In genomic region chr7:104328970-104329825, GRCh38 we compare ENCODE assay signal across 9 cellular contexts. TPM values are rescaled to one million over a fixed set of nuclear protein-coding genes. Genes with fewer than 3 reads are reported as not detected.
DNase-seq lines count a peak whose midpoint lies in the region; ATAC-seq and TF ChIP-seq lines count a peak whose summit lies in the region.
"Had no signal": no experiment of that assay in that cellular context is flagged by ENCODE, and none has a peak within 500 bp of the region (broad histone marks: within the 10 kb centered on the region; RNA-seq: fewer than 3 reads in every experiment).

No MANE protein-coding gene starts in this region.

- H4K91ac ChIP-seq in IMR-90 (ENCODE audit: insufficient read depth, low read depth, low read length): no peak overlapping the region

- no peaks in the 10 kb centered on the region for H3K36me3 Mint-ChIP-seq in CD8-positive, alpha-beta T cell
- peaks cover 0 to 2% of the 10 kb centered on the region in 2 donors for H3K36me3 Mint-ChIP-seq in CD14-positive monocyte

- no peak overlapping the region for H3K4ac ChIP-seq in IMR-90 (ENCODE audit: low read depth, low read length)

- H3K27ac ChIP-seq in CD8-positive, alpha-beta T cell (ENCODE audit: low read depth, low read length): no peak overlapping the region
- no peak overlapping the region for H3K27ac ChIP-seq in IMR-90 (ENCODE audit: insufficient read depth, low read length)

- no peak overlapping the region for H3K18ac ChIP-seq in IMR-90 (ENCODE audit: low read depth, low read length)

- no peaks in the 10 kb centered on the region for H3K36me3 ChIP-seq in CD8-positive, alpha-beta T cell (ENCODE audit: insufficient read depth, low read length)
- no peaks in the 10 kb centered on the region for H3K36me3 ChIP-seq in IMR-90 (ENCODE audit: control insufficient read depth, insufficient read depth, low read length)
- H3K36me3 ChIP-seq in neuron (ENCODE audit: insufficient read depth, low read length): no peaks in the 10 kb centered on the region

- no peak for TF ChIP-seq CTCF in CD8-positive, alpha-beta T cell (IDR thresholded peaks at IDR 0.05)
- no peak for TF ChIP-seq CTCF in IMR-90 (conservative IDR thresholded peaks at IDR 0.05; ENCODE audit: low read depth, low read length)
- no peak for TF ChIP-seq CTCF in CD14-positive monocyte (IDR thresholded peaks at IDR 0.05)

- no peak overlapping the region for H2BK15ac ChIP-seq in IMR-90 (ENCODE audit: low read depth, low read length)

- no peak overlapping the region for H2BK5ac ChIP-seq in IMR-90 (ENCODE audit: low read depth, low read length, poor library complexity, severe bottlenecking)

- H2AK9ac ChIP-seq in IMR-90 (replicated peaks; ENCODE audit: low read depth, low read length, poor library complexity): no peak overlapping the region

- WGBS in IMR-90 (ENCODE audit: extremely low coverage in 2 of 2, insufficient read length in 1 of 2), 2 experiments: 2% methylated on average over 20 of the region's 59 CpGs; no CpG with 5 or more reads in 1 of the 2 experiments

- no peak for TF ChIP-seq POLR2A in IMR-90 (IDR thresholded peaks at IDR 0.05; ENCODE audit: low read depth, low read length)

- in situ Hi-C loops in IMR-90 (cut with MboI; ENCODE audit: low sequenced_read_pairs): no loop called here

- no peak overlapping the region for H3K56ac ChIP-seq in IMR-90 (ENCODE audit: extremely low read depth, insufficient read depth, low read length)

- H4K5ac ChIP-seq in IMR-90 (ENCODE audit: low read depth, low read length): no peak overlapping the region

- peak overlapping the region; percentile 71; the same call in 1 of the 2 replicates for H3K4me2 ChIP-seq in IMR-90 (ENCODE audit: low read depth, low read length)

- H3K4me1 ChIP-seq in CD8-positive, alpha-beta T cell (ENCODE audit: insufficient read depth, low read length): no peaks in the 10 kb centered on the region
- H3K4me1 ChIP-seq in IMR-90 (ENCODE audit: control insufficient read depth, insufficient read depth, low read length): peaks cover 2% of the 10 kb centered on the region; the same call in 1 of the 2 replicates
- H3K4me1 ChIP-seq in neuron (ENCODE audit: insufficient read depth, low read length): peaks cover 12% of the 10 kb centered on the region

- no peak for DNase-seq in CD8-positive, alpha-beta T cell
- DNase-seq in IMR-90 (no peak), cerebellum (ENCODE audit: low spot score) (peak; percentile 6), NK-92 (lab: John Stamatoyannopoulos, UW; ENCODE audit: unreplicated experiment) (no peak), retina (no peak), CD14-positive monocyte (ENCODE audit: low spot score) (no peak)
- DNase-seq: stimulated activated CD4-positive, alpha-beta T cell treated with anti-CD3 and anti-CD28 coated beads, Interleukin-4, amount 100 ng/mL, for 4 hours had no signal

- no peak overlapping the region for H3K27ac Mint-ChIP-seq in CD8-positive, alpha-beta T cell
- no peak overlapping the region for H3K27ac Mint-ChIP-seq in CD14-positive monocyte

- no peak for TF ChIP-seq RAD21 in IMR-90 (IDR thresholded peaks at IDR 0.05; ENCODE audit: low read length)

- no TSS peak for BruUV-seq in IMR-90 (replicated peaks; lab: Mats Ljungman, UMichigan)

- dilution Hi-C loops in IMR-90 (cut with HindIII; ENCODE audit: low sequenced_read_pairs, unreplicated experiment): no loop called here

- no peak overlapping the region for H2AK5ac ChIP-seq in IMR-90 (ENCODE audit: low read depth, low read length)

- H3K79me1 ChIP-seq in IMR-90 (ENCODE audit: low read depth in 1 of 2, low read length in 2 of 2): no peaks in the 10 kb centered on the region

- peaks cover 41% of the 10 kb centered on the region for H3K27me3 Mint-ChIP-seq in CD8-positive, alpha-beta T cell (ENCODE audit: low read depth)
- peaks cover 39 to 60% (median 46%) of the 10 kb centered on the region in 3 donors for H3K27me3 Mint-ChIP-seq in CD14-positive monocyte (ENCODE audit: low read depth in 3 of 3)

- no peak overlapping the region for H3K4me3 ChIP-seq in CD8-positive, alpha-beta T cell (ENCODE audit: low read depth, low read length)
- H3K4me3 ChIP-seq in IMR-90 (ENCODE audit: insufficient read depth, low read depth, low read length): peak overlapping the region; percentile 24; the same call in 1 of the 2 replicates
- peak overlapping the region; percentile 47 for H3K4me3 ChIP-seq in neuron (ENCODE audit: low read length)

- intact Hi-C loops in CD8-positive, alpha-beta T cell (cut with DNase I, micrococcal nuclease): no loop called here
- intact Hi-C loops in IMR-90 (cut with micrococcal nuclease): no loop called here
- intact Hi-C loops in CD14-positive monocyte (cut with micrococcal nuclease): no loop called here

- H3K27me3 ChIP-seq in CD8-positive, alpha-beta T cell (ENCODE audit: insufficient read depth, low read length): peaks cover 6% of the 10 kb centered on the region
- H3K27me3 ChIP-seq in IMR-90 (ENCODE audit: control insufficient read depth, insufficient read depth, low read length): peaks cover 31% of the 10 kb centered on the region
- H3K27me3 ChIP-seq in neuron (ENCODE audit: insufficient read depth, low read length): peaks cover 65% of the 10 kb centered on the region

- no peak overlapping the region for H3K9ac ChIP-seq in IMR-90 (ENCODE audit: low read depth, low read length)

- no peaks in the 10 kb centered on the region for H3K9me3 ChIP-seq in CD8-positive, alpha-beta T cell (ENCODE audit: low read length)
- H3K9me3 ChIP-seq in IMR-90 (ENCODE audit: control insufficient read depth, insufficient read depth, low read length) (no peaks in the 10 kb centered on the region), neuron (ENCODE audit: low read length) (no peaks in the 10 kb centered on the region)

- peak overlapping the region; percentile 38 for H3K4me3 Mint-ChIP-seq in CD8-positive, alpha-beta T cell
- peak overlapping the region in 1 of 2 donors; percentile 77 for H3K4me3 Mint-ChIP-seq in CD14-positive monocyte

- H2BK120ac ChIP-seq in IMR-90 (ENCODE audit: low read depth, low read length): no peak overlapping the region

- POLR2A ChIA-PET in CD8-positive, alpha-beta T cell (lab: Charles Lee): no interaction called here
- POLR2A ChIA-PET in IMR-90 (lab: Charles Lee; ENCODE audit: unreplicated experiment): no interaction called here

- CTCF ChIA-PET in CD8-positive, alpha-beta T cell (lab: Charles Lee): no interaction called here
- CTCF ChIA-PET in IMR-90 (lab: Yijun Ruan, JAX): interaction anchor here (0.7 kb wide), 1 partner anchor 55 kb away, joined by 3 read pairs; no protein-coding TSS in a partner anchor

- H3K14ac ChIP-seq in IMR-90 (replicated peaks; ENCODE audit: low read depth, low read length): no peak overlapping the region

- H2AFZ ChIP-seq in IMR-90 (replicated peaks; ENCODE audit: low read length, poor library complexity) (peak overlapping the region; percentile 19), neuron (ENCODE audit: low read depth, low read length) (peak overlapping the region; percentile 77)

- no peak for ATAC-seq in CD8-positive, alpha-beta T cell
- ATAC-seq in IMR-90 (ENCODE audit: low read depth) (peak; percentile 59), GM18868 (IDR thresholded peaks at IDR 0.05; ENCODE audit: unreplicated experiment) (no peak)

- no peak overlapping the region for H3K23ac ChIP-seq in IMR-90 (ENCODE audit: low read depth, low read length)

- H3K9me1 ChIP-seq in IMR-90 (ENCODE audit: insufficient read depth, low read length): no peaks in the 10 kb centered on the region

- H3K9me3 Mint-ChIP-seq in CD8-positive, alpha-beta T cell: no peaks in the 10 kb centered on the region
- H3K9me3 Mint-ChIP-seq in CD14-positive monocyte: peaks cover 0 to 13% (median 4%) of the 10 kb centered on the region in 7 donors

- no peaks in the 10 kb centered on the region for H4K20me1 ChIP-seq in IMR-90 (ENCODE audit: insufficient read depth, low read length)

- H3K4me1 Mint-ChIP-seq in CD8-positive, alpha-beta T cell (ENCODE audit: low read depth): peaks cover 14% of the 10 kb centered on the region
- H3K4me1 Mint-ChIP-seq in CD14-positive monocyte: peaks cover 2% of the 10 kb centered on the region

- no peak overlapping the region for H4K8ac ChIP-seq in IMR-90 (ENCODE audit: low read depth in 2 of 2, low read length in 2 of 2)

- no peak overlapping the region for H2BK20ac ChIP-seq in IMR-90 (ENCODE audit: low read depth, low read length)

TF ChIP-seq in IMR-90, 13 proteins besides CTCF, POLR2A, EP300 and RAD21:
- TF ChIP-seq MAZ (IDR thresholded peaks at IDR 0.05; ENCODE audit: borderline replicate concordance, low read depth, low read length): no peak
- 0 out of 2 replicates have a peak, but pooled peaks have one; percentile 38 for TF ChIP-seq CEBPB (IDR thresholded peaks at IDR 0.05; ENCODE audit: low read depth, low read length)
TF ChIP-seq in IMR-90: peak in this region for 1.

RNA-seq across cellular contexts. Expression of gene LHFPL3, which starts 0.8 kb away (rescaled TPM):
- not detected for total RNA-seq in CD8-positive, alpha-beta T cell
- not detected in 2 replicates for total RNA-seq in IMR-90 (2012; rRNA removed)
- not detected in 2 replicates for polyA plus RNA-seq in IMR-90 (2012; rRNA removed)
- not detected in 2 replicates for polyA plus RNA-seq in IMR-90 (2012; cell fraction: cytosol; rRNA removed)
- polyA plus RNA-seq in IMR-90 (2012; cell fraction: nucleus; rRNA removed; ENCODE audit: low replicate concordance): not detected in 2 replicates
- 33.5 TPM for total RNA-seq in cerebellum
- not detected for polyA plus RNA-seq in CD14-positive monocyte

Comparison
In these comparisons a context has a peak if more than half of its experiments do, and no peak if none do; other contexts are left out.
1. RNA of gene LHFPL3, which starts 0.8 kb away (total RNA-seq): 33.5 TPM in cerebellum (single experiment); not detected in CD8-positive, alpha-beta T cell and not detected in IMR-90; every median in the first group is over 10 times any median in the second.